Comparison of ENCODE assay signal across 12 cellular contexts in genomic region chr13:114112231-114112825, GRCh38. TPM values are rescaled to one million over a fixed set of nuclear protein-coding genes. Genes with fewer than 3 reads are reported as not detected.
DNase-seq lines count a peak whose midpoint lies in the region; ATAC-seq, FAIRE-seq and TF ChIP-seq lines count a peak whose summit lies in the region.
"Had no signal": no experiment of that assay in that cellular context is flagged by ENCODE, and none has a peak within 500 bp of the region (broad histone marks: within the 10 kb centered on the region; RNA-seq: fewer than 3 reads in every experiment).

No MANE protein-coding gene starts in this region.

- H3K9me3 Mint-ChIP-seq in CD14-positive monocyte = peaks cover 0 to 2% (median 0%) of the 10 kb centered on the region in 7 donors
- H3K9me3 Mint-ChIP-seq in dendritic cell treated with granulocyte-macrophage colony-stimulating factor and Interleukin-4, amounts not matched to agents 40 ng/mL and 50 ng/mL, for 4 days = no peaks in the 10 kb centered on the region
- H3K9me3 Mint-ChIP-seq in natural killer cell treated with Interleukin-12 subunit alpha and Interleukin-12 subunit beta and Interleukin-15 and Interleukin-18, amount 100 ng/mL, for 72 hours = no peaks in the 10 kb centered on the region

- FAIRE-seq in H54 (lab: Jason Lieb, UNC) = no peak
- FAIRE-seq: K562 had no signal

- intact Hi-C loops in CD14-positive monocyte (cut with micrococcal nuclease) = loop anchor here (5.0 to 10.0 kb wide), 2 partner anchors 55 to 158 kb away; no protein-coding TSS in a partner anchor
- intact Hi-C loops in dendritic cell treated with granulocyte-macrophage colony-stimulating factor and Interleukin-4, amounts not matched to agents 40 ng/mL and 50 ng/mL, for 4 days (cut with micrococcal nuclease) = no loop called here

- H3K4me3 ChIP-seq in Loucy (ENCODE audit: low read length, poor library complexity, severe bottlenecking) = no peak overlapping the region
- H3K4me3 ChIP-seq: K562 had no signal

- H3F3A ChIP-seq in Loucy (ENCODE audit: low read depth) = no peaks in the 10 kb centered on the region

- peaks cover 0 to 4% (median 3%) of the 10 kb centered on the region in 3 donors for H3K27me3 Mint-ChIP-seq in CD14-positive monocyte (ENCODE audit: low read depth in 3 of 3)
- H3K27me3 Mint-ChIP-seq in dendritic cell treated with granulocyte-macrophage colony-stimulating factor and Interleukin-4, amounts not matched to agents 40 ng/mL and 50 ng/mL, for 4 days = no peaks in the 10 kb centered on the region
- H3K27me3 Mint-ChIP-seq in natural killer cell treated with Interleukin-12 subunit alpha and Interleukin-12 subunit beta and Interleukin-15 and Interleukin-18, amount 100 ng/mL, for 72 hours = no peaks in the 10 kb centered on the region

- peak overlapping the region in 3 of 7 donors; percentile 4 to 83 (median 72) for H3K27ac Mint-ChIP-seq in CD14-positive monocyte
- H3K27ac Mint-ChIP-seq in dendritic cell treated with granulocyte-macrophage colony-stimulating factor and Interleukin-4, amounts not matched to agents 40 ng/mL and 50 ng/mL, for 4 days = peak overlapping the region; percentile 41
- peak overlapping the region; percentile 61 to 92 for H3K27ac Mint-ChIP-seq in natural killer cell treated with Interleukin-12 subunit alpha and Interleukin-12 subunit beta and Interleukin-15 and Interleukin-18, amount 100 ng/mL, for 72 hours

- TF ChIP-seq CTCF in CD14-positive monocyte (IDR thresholded peaks at IDR 0.05) (no peak), Loucy (conservative IDR thresholded peaks at IDR 0.05; ENCODE audit: low read length) (no peak)

- peaks cover 27% of the 10 kb centered on the region for H4K20me1 ChIP-seq in Loucy (ENCODE audit: insufficient read depth, low read length, poor library complexity, severe bottlenecking)

- no peak overlapping the region for H3K4me3 Mint-ChIP-seq in CD14-positive monocyte
- H3K4me3 Mint-ChIP-seq in dendritic cell treated with granulocyte-macrophage colony-stimulating factor and Interleukin-4, amounts not matched to agents 40 ng/mL and 50 ng/mL, for 4 days = no peak overlapping the region
- H3K4me3 Mint-ChIP-seq in natural killer cell treated with Interleukin-12 subunit alpha and Interleukin-12 subunit beta and Interleukin-15 and Interleukin-18, amount 100 ng/mL, for 72 hours = no peak overlapping the region

- H3K36me3 Mint-ChIP-seq in CD14-positive monocyte = peaks cover 42 to 61% of the 10 kb centered on the region in 2 donors
- peaks cover 43% of the 10 kb centered on the region for H3K36me3 Mint-ChIP-seq in dendritic cell treated with granulocyte-macrophage colony-stimulating factor and Interleukin-4, amounts not matched to agents 40 ng/mL and 50 ng/mL, for 4 days (ENCODE audit: low read depth)
- H3K36me3 Mint-ChIP-seq in natural killer cell treated with Interleukin-12 subunit alpha and Interleukin-12 subunit beta and Interleukin-15 and Interleukin-18, amount 100 ng/mL, for 72 hours = no peaks in the 10 kb centered on the region

- H3K79me2 ChIP-seq in Loucy (ENCODE audit: insufficient read depth, low read length) = peaks cover 89% of the 10 kb centered on the region

- peak overlapping the region; percentile 34 for H3K4me2 ChIP-seq in Loucy (ENCODE audit: low read depth, low read length, poor library complexity, severe bottlenecking)

- H3K9me3 ChIP-seq in Loucy (ENCODE audit: insufficient read depth, low read depth, low read length) = no peaks in the 10 kb centered on the region

- peaks cover 52% of the 10 kb centered on the region for H3K4me1 Mint-ChIP-seq in CD14-positive monocyte
- peaks cover 72% of the 10 kb centered on the region for H3K4me1 Mint-ChIP-seq in dendritic cell treated with granulocyte-macrophage colony-stimulating factor and Interleukin-4, amounts not matched to agents 40 ng/mL and 50 ng/mL, for 4 days (ENCODE audit: low read depth)
- H3K4me1 Mint-ChIP-seq in natural killer cell treated with Interleukin-12 subunit alpha and Interleukin-12 subunit beta and Interleukin-15 and Interleukin-18, amount 100 ng/mL, for 72 hours (ENCODE audit: low read depth in 2 of 2) = peaks cover 50% of the 10 kb centered on the region in 2 donors

- no peak for TF ChIP-seq POLR2A in H54 (IDR thresholded peaks at IDR 0.05; ENCODE audit: low read depth, low read length)

- H3K36me3 ChIP-seq in Loucy (ENCODE audit: insufficient read depth, low read length) = peaks cover 13% of the 10 kb centered on the region; the same call in 1 of the 2 replicates

- no peaks in the 10 kb centered on the region for H3K9me2 ChIP-seq in Loucy (replicated peaks; ENCODE audit: low read depth, low read length)

- ATAC-seq in natural killer cell treated with Interleukin-12 subunit alpha and Interleukin-12 subunit beta and Interleukin-15 and Interleukin-18, amount 100 ng/mL, for 72 hours = no peak
- ATAC-seq: K562 had no signal

- no peak overlapping the region for H2AFZ ChIP-seq in Loucy (ENCODE audit: low read length)

- in situ Hi-C loops in KBM-7 (cut with MboI; ENCODE audit: low pct_unique_long_range_greater_than_20kb, low sequenced_read_pairs) = no loop called here

- peak; percentile 38 for DNase-seq in CD14-positive monocyte (ENCODE audit: low spot score)
- peak; percentile 46 for DNase-seq in natural killer cell treated with Interleukin-12 subunit alpha and Interleukin-12 subunit beta and Interleukin-15 and Interleukin-18, amount 100 ng/mL, for 72 hours (ENCODE audit: low spot score)
- DNase-seq in KBM-7 = no peak
- no peak for DNase-seq in H54 (ENCODE audit: insufficient read length, low spot score)
- no peak for DNase-seq in NCI-H1694 (lab: John Stamatoyannopoulos, UW)
- DNase-seq in MV-4-11 (lab: John Stamatoyannopoulos, UW) = no peak
- DNase-seq: COR-L47, NCI-H774, substantia nigra had no signal

- peaks cover 40% of the 10 kb centered on the region for H3K4me1 ChIP-seq in Loucy (ENCODE audit: insufficient read depth, low read length, poor library complexity, severe bottlenecking)

- H3K27me3 ChIP-seq in Loucy (ENCODE audit: insufficient read depth, low read length, poor library complexity, severe bottlenecking) = no peaks in the 10 kb centered on the region

- peak overlapping the region; percentile 61 for H3K9ac ChIP-seq in Loucy (ENCODE audit: low read depth, low read length, poor library complexity, severe bottlenecking)

RNA-seq across cellular contexts. Expression of gene RASA3, which starts 20.1 kb away (rescaled TPM):
- 10 to 100 TPM in 1 of 2 donors, 1 to 10 TPM in 1; 9.0 to 16.6 TPM for polyA plus RNA-seq in CD14-positive monocyte
- total RNA-seq in natural killer cell treated with Interleukin-12 subunit alpha and Interleukin-12 subunit beta and Interleukin-15 and Interleukin-18, amount 100 ng/mL, for 72 hours = 10 to 100 TPM in 1 of 2 donors, 1 to 10 TPM in 1; 6.9 to 11.7 TPM

Comparison
In these comparisons a context has a peak if more than half of its experiments do, and no peak if none do; other contexts are left out.
1. DNase-seq: peak in CD14-positive monocyte (single experiment) and natural killer cell treated with Interleukin-12 subunit alpha and Interleukin-12 subunit beta and Interleukin-15 and Interleukin-18, amount 100 ng/mL, for 72 hours (single experiment); none in KBM-7 (single experiment), H54 (single experiment), NCI-H1694 (single experiment) and MV-4-11 (single experiment).